In genomic region chr9:24118170-24118569, GRCh38 we compare ENCODE assay signal across 21 cellular contexts.
DNase-seq lines count a peak whose midpoint lies in the region; ATAC-seq and TF ChIP-seq lines count a peak whose summit lies in the region.
"Had no signal": no experiment of that assay in that cellular context is flagged by ENCODE, and none has a peak within 500 bp of the region (broad histone marks: within the 10 kb centered on the region; RNA-seq: fewer than 3 reads in every experiment).

No MANE protein-coding gene starts in this region.

- no peaks in the 10 kb centered on the region for H3K9me3 ChIP-seq in neural progenitor cell (ENCODE audit: low read depth)
- no peaks in the 10 kb centered on the region for H3K9me3 ChIP-seq in effector memory CD4-positive, alpha-beta T cell (ENCODE audit: control insufficient read depth, low read length)
- H3K9me3 ChIP-seq: BLaER1 treated with 17β-estradiol and CSF1 and Interleukin-3, amounts not matched to agents 10 nM and 100 nM; HAP-1 had no signal

- H3K36me3 Mint-ChIP-seq in GM23338 (ENCODE audit: low read depth) (no peaks in the 10 kb centered on the region), WTC11 (peaks cover 6% of the 10 kb centered on the region), neural progenitor cell (no peaks in the 10 kb centered on the region)
- H3K36me3 Mint-ChIP-seq: CD8-positive, alpha-beta T cell; T-cell had no signal

- H3K4me3 Mint-ChIP-seq in GM23338, result no peak overlapping the region
- no peak overlapping the region for H3K4me3 Mint-ChIP-seq in WTC11
- no peak overlapping the region for H3K4me3 Mint-ChIP-seq in neural progenitor cell
- H3K4me3 Mint-ChIP-seq: CD8-positive, alpha-beta T cell; T-cell had no signal

- H2AFZ ChIP-seq in GM23338, result peak overlapping the region; percentile 81
- peak overlapping the region; percentile 57 for H2AFZ ChIP-seq in neural progenitor cell (replicated peaks)

- TF ChIP-seq CTCF in GM23338 (conservative IDR thresholded peaks at IDR 0.05; ENCODE audit: low read depth in 2 of 2) (no peak), WTC11 (IDR thresholded peaks at IDR 0.05) (no peak), neural progenitor cell (IDR thresholded peaks at IDR 0.05) (no peak)

- H3K4me1 Mint-ChIP-seq in GM23338 (peaks cover 10% of the 10 kb centered on the region), WTC11 (peaks cover 15% of the 10 kb centered on the region), neural progenitor cell (no peaks in the 10 kb centered on the region)
- H3K4me1 Mint-ChIP-seq: T-cell had no signal

- CTCF ChIA-PET in WTC11 (lab: Charles Lee), result interaction anchor here (0.6 kb wide), 1 partner anchor 102 kb away, joined by 3 read pairs; no protein-coding TSS in a partner anchor

- H3K27me3 ChIP-seq in GM23338 (ENCODE audit: insufficient read depth) (no peaks in the 10 kb centered on the region), neural progenitor cell (no peaks in the 10 kb centered on the region)
- no peaks in the 10 kb centered on the region for H3K27me3 ChIP-seq in effector memory CD4-positive, alpha-beta T cell (replicated peaks; ENCODE audit: control insufficient read depth, insufficient read depth, low read length, poor library complexity, severe bottlenecking)
- H3K27me3 ChIP-seq: BLaER1 treated with 17β-estradiol and CSF1 and Interleukin-3, amounts not matched to agents 10 nM and 100 nM had no signal

- POLR2A ChIA-PET in WTC11 (lab: Charles Lee), result no interaction called here

- no peak overlapping the region for H3K4me3 ChIP-seq in GM23338
- H3K4me3 ChIP-seq in neural progenitor cell, result no peak overlapping the region
- no peak overlapping the region for H3K4me3 ChIP-seq in effector memory CD4-positive, alpha-beta T cell (ENCODE audit: insufficient read depth, low read depth, low read length, poor library complexity, severe bottlenecking)
- H3K4me3 ChIP-seq: BLaER1 treated with 17β-estradiol and CSF1 and Interleukin-3, amounts not matched to agents 10 nM and 100 nM; HAP-1 had no signal

- no peak overlapping the region for H3K4me2 ChIP-seq in GM23338
- H3K4me2 ChIP-seq in neural progenitor cell, result no peak overlapping the region

- no peaks in the 10 kb centered on the region for H3K9me2 ChIP-seq in GM23338 (ENCODE audit: insufficient read depth)

- H3K36me3 ChIP-seq in GM23338 (ENCODE audit: insufficient read depth) (no peaks in the 10 kb centered on the region), neural progenitor cell (no peaks in the 10 kb centered on the region)
- H3K36me3 ChIP-seq in effector memory CD4-positive, alpha-beta T cell (ENCODE audit: control insufficient read depth, insufficient read depth, low read length), result no peaks in the 10 kb centered on the region
- H3K36me3 ChIP-seq: BLaER1 treated with 17β-estradiol and CSF1 and Interleukin-3, amounts not matched to agents 10 nM and 100 nM; HAP-1 had no signal

- H3K27me3 Mint-ChIP-seq in GM23338 (ENCODE audit: insufficient read depth, low read depth, poor library complexity), result no peaks in the 10 kb centered on the region
- no peaks in the 10 kb centered on the region for H3K27me3 Mint-ChIP-seq in WTC11 (ENCODE audit: low read depth)
- no peaks in the 10 kb centered on the region for H3K27me3 Mint-ChIP-seq in neural progenitor cell (ENCODE audit: insufficient read depth, low read depth)
- H3K27me3 Mint-ChIP-seq: T-cell had no signal

- H3F3A ChIP-seq in GM23338 (replicated peaks; ENCODE audit: low read depth) (no peaks in the 10 kb centered on the region), neural progenitor cell (ENCODE audit: low read depth) (no peaks in the 10 kb centered on the region)

- H3K79me2 ChIP-seq in GM23338 (replicated peaks; ENCODE audit: insufficient read depth) (no peaks in the 10 kb centered on the region), neural progenitor cell (ENCODE audit: low read depth) (no peaks in the 10 kb centered on the region)

- no peak overlapping the region for H3K9ac ChIP-seq in neural progenitor cell
- H3K9ac ChIP-seq: BLaER1 treated with 17β-estradiol and CSF1 and Interleukin-3, amounts not matched to agents 10 nM and 100 nM had no signal

- no peak for DNase-seq in GM23338 (ENCODE audit: low spot score)
- DNase-seq in M059J (ENCODE audit: low read depth), result peak; percentile 13
- no peak for DNase-seq in WTC11 (ENCODE audit: low spot score)
- no peak for DNase-seq in neural progenitor cell (ENCODE audit: low spot score)
- no peak for DNase-seq in effector memory CD4-positive, alpha-beta T cell
- DNase-seq in inferior parietal cortex (ENCODE audit: extremely low spot score), result no peak
- DNase-seq in cerebellar nuclear complex (lab: John Stamatoyannopoulos, UW), result no peak
- DNase-seq: Calu3; CD8-positive, alpha-beta T cell; KG1; NCI-H1417; NCI-H1930; NCI-H345; NCI-H526 treated with DMSO at 0.1 percent for 48 hours; RPMI8226; SHP77 treated with DMSO at 0.1 percent for 48 hours; T-cell had no signal

- no peak overlapping the region for H3K27ac ChIP-seq in GM23338 (ENCODE audit: low read depth)
- no peak overlapping the region for H3K27ac ChIP-seq in neural progenitor cell
- no peak overlapping the region for H3K27ac ChIP-seq in effector memory CD4-positive, alpha-beta T cell (ENCODE audit: insufficient read depth, low read length, poor library complexity, severe bottlenecking)
- H3K27ac ChIP-seq: BLaER1 treated with 17β-estradiol and CSF1 and Interleukin-3, amounts not matched to agents 10 nM and 100 nM had no signal

- H3K27ac Mint-ChIP-seq in GM23338 (peak overlapping the region; percentile 71; the same call in 1 of the 2 replicates), WTC11 (no peak overlapping the region; the same call in 1 of the 2 replicates), neural progenitor cell (no peak overlapping the region)
- H3K27ac Mint-ChIP-seq: CD8-positive, alpha-beta T cell; T-cell had no signal

- H3K4me1 ChIP-seq in GM23338 (ENCODE audit: insufficient read depth) (no peaks in the 10 kb centered on the region), neural progenitor cell (no peaks in the 10 kb centered on the region)
- H3K4me1 ChIP-seq in effector memory CD4-positive, alpha-beta T cell (ENCODE audit: control insufficient read depth, insufficient read depth, low read length, poor library complexity, severe bottlenecking), result no peaks in the 10 kb centered on the region
- H3K4me1 ChIP-seq: HAP-1 had no signal

- no peak for ATAC-seq in GM23338
- peak; percentile 70 for ATAC-seq in WTC11
- ATAC-seq in HG03442 (IDR thresholded peaks at IDR 0.05; ENCODE audit: unreplicated experiment), result no peak
- ATAC-seq: CD8-positive, alpha-beta T cell; SK-N-SH treated with all-trans-retinoic acid at 6 μM for 48 hours; T-cell had no signal

- no peaks in the 10 kb centered on the region for H3K9me3 Mint-ChIP-seq in GM23338
- H3K9me3 Mint-ChIP-seq in WTC11, result peaks cover 9% of the 10 kb centered on the region
- no peaks in the 10 kb centered on the region for H3K9me3 Mint-ChIP-seq in neural progenitor cell

- no peaks in the 10 kb centered on the region for H4K20me1 ChIP-seq in GM23338 (replicated peaks; ENCODE audit: insufficient read depth)
- H4K20me1 ChIP-seq in neural progenitor cell (ENCODE audit: low read depth), result no peaks in the 10 kb centered on the region
- H4K20me1 ChIP-seq: BLaER1 treated with 17β-estradiol and CSF1 and Interleukin-3, amounts not matched to agents 10 nM and 100 nM had no signal

TF ChIP-seq in GM23338, 12 proteins besides CTCF, POLR2A, EP300 and RAD21 (continues in another document):
- TF ChIP-seq ETS1 (IDR thresholded peaks at IDR 0.05) (no peak), NANOG (IDR thresholded peaks at IDR 0.05; ENCODE audit: borderline replicate concordance) (no peak), ZNF331 (CRISPR knock-in tag; IDR thresholded peaks at IDR 0.05; ENCODE audit: low read depth) (no peak), JUNB (IDR thresholded peaks at IDR 0.05; ENCODE audit: unreplicated experiment) (no peak), POLR2AphosphoS5 (IDR thresholded peaks at IDR 0.05; ENCODE audit: low read depth) (no peak), ZNF114 (CRISPR knock-in tag; IDR thresholded peaks at IDR 0.05) (no peak)

TF ChIP-seq in WTC11, 78 proteins besides CTCF, POLR2A, EP300 and RAD21 (continues in another document):
- TF ChIP-seq GTF2I (CRISPR knock-in tag; conservative IDR thresholded peaks at IDR 0.05), result no peak
- no peak for TF ChIP-seq ZNF281 (CRISPR knock-in tag; IDR thresholded peaks at IDR 0.05)
- TF ChIP-seq GABPB1 (CRISPR knock-in tag; IDR thresholded peaks at IDR 0.05), result no peak
- no peak for TF ChIP-seq NFATC4 (CRISPR knock-in tag; IDR thresholded peaks at IDR 0.05)
- TF ChIP-seq OVOL2 (CRISPR knock-in tag; IDR thresholded peaks at IDR 0.05; ENCODE audit: borderline replicate concordance), result no peak
- no peak for TF ChIP-seq SMAD3 (CRISPR knock-in tag; IDR thresholded peaks at IDR 0.05; ENCODE audit: borderline replicate concordance)
- TF ChIP-seq ATF1 (CRISPR knock-in tag; IDR thresholded peaks at IDR 0.05), result no peak
